In genomic region chr3:137792633-137793271, GRCh38 we compare ENCODE assay signal across 8 cellular contexts. TPM values are rescaled to one million over a fixed set of nuclear protein-coding genes. Genes with fewer than 3 reads are reported as not detected.
DNase-seq lines count a peak whose midpoint lies in the region; ATAC-seq and TF ChIP-seq lines count a peak whose summit lies in the region.

No MANE protein-coding gene starts in this region.

- H3K4me3 ChIP-seq in GM12865 (ENCODE audit: low read depth, low read length) (no peak overlapping the region), OCI-LY1 (ENCODE audit: low read depth, low read length, poor library complexity, severe bottlenecking) (no peak overlapping the region), fibroblast of mammary gland (ENCODE audit: control insufficient read depth, low read depth, low read length) (no peak overlapping the region), upper lobe of left lung (no peak overlapping the region)

- TF ChIP-seq CTCF in GM12865 (IDR thresholded peaks at IDR 0.05; ENCODE audit: insufficient read depth, low read depth, low read length, missing control alignments) (peak; percentile 68), OCI-LY1 (IDR thresholded peaks at IDR 0.05; ENCODE audit: low read length) (peak; percentile 78), fibroblast of mammary gland (conservative IDR thresholded peaks at IDR 0.05; ENCODE audit: control insufficient read depth, insufficient read depth, low read depth, low read length) (peak; percentile 69), upper lobe of left lung (IDR thresholded peaks at IDR 0.05) (peak in 4 of 6 experiments; percentile 29 to 71 (median 42))

- WGBS in upper lobe of left lung, 2 donors, result 0% methylated on average over 3 of the region's 3 CpGs

- H3K4me2 ChIP-seq in OCI-LY1 (ENCODE audit: low read length), result no peak overlapping the region

- in situ Hi-C loops in ACHN (cut with HindIII; ENCODE audit: low pct_ligation_motif_present, low pct_unique_long_range_greater_than_20kb, low sequenced_read_pairs), result no loop called here

- peak; percentile 11 for DNase-seq in ACHN
- DNase-seq in GM12865 (ENCODE audit: low read depth), result peak; percentile 55
- peak; percentile 37 for DNase-seq in fibroblast of mammary gland (ENCODE audit: low read depth)
- DNase-seq in upper lobe of left lung, result no peak
- DNase-seq in T-helper 9 cell, result no peak
- DNase-seq in activated CD8-positive, alpha-beta memory T cell treated with anti-CD3 and anti-CD28 coated beads, Interleukin-2, amount 50 U/mL, for 4 hours, result no peak

- no peak for TF ChIP-seq EP300 in upper lobe of left lung (IDR thresholded peaks at IDR 0.05)

- no peak overlapping the region for H3K9ac ChIP-seq in OCI-LY1 (ENCODE audit: low read length)

- H3K9me3 ChIP-seq in OCI-LY1 (ENCODE audit: low read length) (no peaks in the 10 kb centered on the region), upper lobe of left lung (no peaks in the 10 kb centered on the region)

- no peaks in the 10 kb centered on the region; the same call in 1 of the 2 replicates for H3K27me3 ChIP-seq in OCI-LY1 (ENCODE audit: insufficient read depth, low read length)
- no peaks in the 10 kb centered on the region for H3K27me3 ChIP-seq in upper lobe of left lung

- no peak for ATAC-seq in upper lobe of left lung (ENCODE audit: low FRiP score in 2 of 2)
- ATAC-seq in HG03108 (IDR thresholded peaks at IDR 0.05; ENCODE audit: unreplicated experiment), result no peak

- H3K4me1 ChIP-seq in OCI-LY1 (ENCODE audit: insufficient read depth, low read length, severe bottlenecking) (no peaks in the 10 kb centered on the region), upper lobe of left lung (no peaks in the 10 kb centered on the region)

- TF ChIP-seq POLR2A in upper lobe of left lung (IDR thresholded peaks at IDR 0.05), result no peak

- H3K79me2 ChIP-seq in OCI-LY1 (ENCODE audit: insufficient read depth, low read length), result no peaks in the 10 kb centered on the region

- H3K36me3 ChIP-seq in OCI-LY1 (ENCODE audit: insufficient read depth, low read length) (no peaks in the 10 kb centered on the region), upper lobe of left lung (no peaks in the 10 kb centered on the region)

- no peak overlapping the region for H2AFZ ChIP-seq in OCI-LY1 (ENCODE audit: low read length)

- H4K20me1 ChIP-seq in OCI-LY1 (ENCODE audit: insufficient read depth, low read length), result no peaks in the 10 kb centered on the region

- H3F3A ChIP-seq in OCI-LY1 (ENCODE audit: insufficient read depth, low read length), result no peaks in the 10 kb centered on the region

- H3K27ac ChIP-seq in OCI-LY1 (ENCODE audit: low read depth, low read length, poor library complexity, severe bottlenecking) (no peak overlapping the region), upper lobe of left lung (no peak overlapping the region)

- H3K9me2 ChIP-seq in OCI-LY1 (ENCODE audit: low read depth, low read length), result no peaks in the 10 kb centered on the region

RNA-seq across cellular contexts. Expression of gene SOX14, which starts 28.6 kb away (rescaled TPM):
- total RNA-seq in upper lobe of left lung, result under 1 TPM in 1 of 6 donors, not detected in 5; 0.14 TPM

Comparison
In these comparisons a context has a peak if more than half of its experiments do, and no peak if none do; other contexts are left out.
1. DNase-seq: peak in ACHN (single experiment), GM12865 (single experiment) and fibroblast of mammary gland (single experiment); none in upper lobe of left lung (0 of 2), T-helper 9 cell (single experiment) and activated CD8-positive, alpha-beta memory T cell treated with anti-CD3 and anti-CD28 coated beads, Interleukin-2, amount 50 U/mL, for 4 hours (single experiment).
2. Peak in every context shown above with its lines, with median percentiles within 50 percentile points of each other: CTCF ChIP-seq.